Comparison of ENCODE assay signal across 35 cellular contexts in genomic region chr20:63590218-63591146, GRCh38. TPM values are rescaled to one million over a fixed set of nuclear protein-coding genes. Genes with fewer than 3 reads are reported as not detected.
DNase-seq lines count a peak whose midpoint lies in the region; ATAC-seq and TF ChIP-seq lines count a peak whose summit lies in the region.
"Had no signal": no experiment of that assay in that cellular context is flagged by ENCODE, and none has a peak within 500 bp of the region (broad histone marks: within the 10 kb centered on the region; RNA-seq: fewer than 3 reads in every experiment).

No MANE protein-coding gene starts in this region.

- H4K20me1 ChIP-seq in smooth muscle cell (ENCODE audit: low read depth) = no peaks in the 10 kb centered on the region

- ATAC-seq in GM19452 (IDR thresholded peaks at IDR 0.05; ENCODE audit: unreplicated experiment) = no peak
- ATAC-seq: activated CD4-positive, alpha-beta T cell treated with anti-CD3 and anti-CD28 coated beads for 36 hours; activated CD8-positive, alpha-beta T cell treated with anti-CD3 and anti-CD28 coated beads for 36 hours; activated T-helper 17 cell treated with anti-CD3 and anti-CD28 coated beads, Interleukin-2, amount 50 U/mL, for 72 hours; HCT116; heart right ventricle; left colon; stimulated activated naive B cell treated with anti-CD40 and anti-IgM and Interleukin-4, amounts not matched to agents 10 μg/mL and 1 μg/mL and 100 μg/mL, for 72 hours had no signal

- H3K27ac ChIP-seq in RWPE1 (peak overlapping the region; percentile 19), neuronal stem cell (replicated peaks; ENCODE audit: low read length) (no peak overlapping the region), smooth muscle cell (ENCODE audit: low read depth) (no peak overlapping the region)
- H3K27ac ChIP-seq: adrenal gland, heart right ventricle, PC-9, skin epidermis had no signal

- no peak overlapping the region for H3K4ac ChIP-seq in neuronal stem cell (ENCODE audit: low read length)

- H3K23ac ChIP-seq in neuronal stem cell (ENCODE audit: low read depth, low read length, poor library complexity) = peak overlapping the region; percentile 80

- H3K14ac ChIP-seq in neuronal stem cell (ENCODE audit: low read length) = peak overlapping the region; percentile 8

- no peak overlapping the region for H2AK5ac ChIP-seq in neuronal stem cell (ENCODE audit: low read depth, low read length)

- H3K27me3 Mint-ChIP-seq in chondrocyte (ENCODE audit: low read depth) = no peaks in the 10 kb centered on the region
- H3K27me3 Mint-ChIP-seq: activated CD4-positive, alpha-beta T cell treated with anti-CD3 and anti-CD28 coated beads for 36 hours; activated CD8-positive, alpha-beta T cell treated with anti-CD3 and anti-CD28 coated beads for 36 hours; activated T-helper 17 cell treated with anti-CD3 and anti-CD28 coated beads, Interleukin-2, amount 50 U/mL, for 72 hours; stimulated activated naive B cell treated with anti-CD40 and anti-IgM and Interleukin-4, amounts not matched to agents 10 μg/mL and 1 μg/mL and 100 μg/mL, for 72 hours; type B pancreatic cell had no signal

- H3K9me3 ChIP-seq in neuronal stem cell (replicated peaks in 1 of 2; ENCODE audit: control insufficient read depth in 2 of 2, insufficient read depth in 1 of 2, low read depth in 1 of 2, low read length in 2 of 2) = no peaks in the 10 kb centered on the region
- H3K9me3 ChIP-seq in smooth muscle cell (replicated peaks; ENCODE audit: low read depth) = no peaks in the 10 kb centered on the region
- H3K9me3 ChIP-seq: adrenal gland, heart right ventricle, pancreas had no signal

- H3K9me3 Mint-ChIP-seq in chondrocyte (ENCODE audit: low read depth) = no peaks in the 10 kb centered on the region
- H3K9me3 Mint-ChIP-seq: activated CD8-positive, alpha-beta T cell treated with anti-CD3 and anti-CD28 coated beads for 36 hours; activated naive CD4-positive, alpha-beta T cell treated with anti-CD3 and anti-CD28 coated beads, Interleukin-2, amount 10 ng/mL, durations not matched to agents 7 days and 5 days; activated T-helper 17 cell treated with anti-CD3 and anti-CD28 coated beads, Interleukin-2, amount 50 U/mL, for 72 hours; CD14-positive monocyte; nephron; stimulated activated naive B cell treated with anti-CD40 and anti-IgM and Interleukin-4, amounts not matched to agents 10 μg/mL and 1 μg/mL and 100 μg/mL, for 72 hours; T-helper 2 cell treated with Interferon-gamma antibody and Interleukin-4, amounts not matched to agents 5 μg/mL and 100 μg/mL, for 36 hours; type B pancreatic cell had no signal

- H3K79me1 ChIP-seq in neuronal stem cell (ENCODE audit: low read depth, low read length) = peaks cover 2% of the 10 kb centered on the region

- no peak overlapping the region for H4K8ac ChIP-seq in neuronal stem cell (ENCODE audit: low read depth, low read length)

- no peak overlapping the region for H3K4me3 Mint-ChIP-seq in chondrocyte (ENCODE audit: unreplicated experiment)
- H3K4me3 Mint-ChIP-seq: activated CD4-positive, alpha-beta T cell treated with anti-CD3 and anti-CD28 coated beads for 36 hours; activated CD8-positive, alpha-beta T cell treated with anti-CD3 and anti-CD28 coated beads for 36 hours; activated naive CD4-positive, alpha-beta T cell treated with anti-CD3 and anti-CD28 coated beads, Interleukin-2, amount 10 ng/mL, durations not matched to agents 7 days and 5 days; activated T-helper 17 cell treated with anti-CD3 and anti-CD28 coated beads, Interleukin-2, amount 50 U/mL, for 72 hours; CD14-positive monocyte; nephron; T-helper 2 cell treated with Interferon-gamma antibody and Interleukin-4, amounts not matched to agents 5 μg/mL and 100 μg/mL, for 36 hours; type B pancreatic cell had no signal

- no peaks in the 10 kb centered on the region for H3F3A ChIP-seq in smooth muscle cell (ENCODE audit: low read depth)

- H3K36me3 ChIP-seq in neuronal stem cell (replicated peaks in 1 of 2; ENCODE audit: control insufficient read depth in 2 of 2, insufficient read depth in 2 of 2, low read length in 2 of 2) = peaks cover 21 to 70% of the 10 kb centered on the region in 2 donors
- H3K36me3 ChIP-seq in smooth muscle cell (ENCODE audit: low read depth) = no peaks in the 10 kb centered on the region

- H3K4me1 ChIP-seq in neuronal stem cell (ENCODE audit: control insufficient read depth in 2 of 2, insufficient read depth in 1 of 2, low read depth in 1 of 2, low read length in 2 of 2) (peaks cover 0 to 7% of the 10 kb centered on the region in 2 donors), smooth muscle cell (ENCODE audit: low read depth) (no peaks in the 10 kb centered on the region)
- H3K4me1 ChIP-seq: pancreas had no signal

- H3K36me3 Mint-ChIP-seq in chondrocyte (ENCODE audit: low read depth) = peaks cover 20% of the 10 kb centered on the region

- H3K27me3 ChIP-seq in neuronal stem cell (ENCODE audit: control insufficient read depth in 3 of 3, insufficient read depth in 3 of 3, low read depth in 1 of 3, low read length in 3 of 3) (no peaks in the 10 kb centered on the region), smooth muscle cell (ENCODE audit: low read depth) (no peaks in the 10 kb centered on the region)
- H3K27me3 ChIP-seq: adrenal gland, heart right ventricle, pancreas had no signal

- H3K79me2 ChIP-seq in smooth muscle cell (ENCODE audit: low read depth) = no peaks in the 10 kb centered on the region

- no CpG with 5 or more reads among the region's 52 CpGs for WGBS in neuronal stem cell (ENCODE audit: extremely low coverage in 2 of 2, insufficient read length in 2 of 2, insufficient replicate concordance in 1 of 2), 2 donors
- 93% methylated on average over 34 of the region's 52 CpGs for WGBS in smooth muscle cell (ENCODE audit: low lambda C conversion rate)

- CTCF ChIA-PET in RWPE1 (lab: Yijun Ruan, JAX) = interaction anchor here (0.7 to 1.0 kb wide), 2 partner anchors 52 to 53 kb away, joined by 3 to 4 read pairs; partner anchors contain the start of gene PTK6

- peak overlapping the region; percentile 60 for H3K9ac ChIP-seq in neuronal stem cell (ENCODE audit: low read depth, low read length, poor library complexity)
- H3K9ac ChIP-seq in smooth muscle cell (ENCODE audit: low read depth) = no peak overlapping the region

- H2BK15ac ChIP-seq in neuronal stem cell (ENCODE audit: low read length) = no peak overlapping the region

- H2BK120ac ChIP-seq in neuronal stem cell (ENCODE audit: low read depth, low read length) = no peak overlapping the region

- H3K4me1 Mint-ChIP-seq in chondrocyte (ENCODE audit: low read depth) = no peaks in the 10 kb centered on the region

- TF ChIP-seq CTCF in RWPE1 (conservative IDR thresholded peaks at IDR 0.05; ENCODE audit: low read depth) (no peak), chondrocyte (IDR thresholded peaks at IDR 0.05) (no peak), smooth muscle cell (IDR thresholded peaks at IDR 0.05; ENCODE audit: borderline replicate concordance, insufficient read depth, poor library complexity, severe bottlenecking) (no peak)

- no peak overlapping the region for H2AFZ ChIP-seq in neuronal stem cell (ENCODE audit: low read length)
- H2AFZ ChIP-seq in smooth muscle cell (ENCODE audit: low read depth) = no peak overlapping the region
- H2AFZ ChIP-seq: PC-9 had no signal

- DNase-seq in RWPE1 (ENCODE audit: low spot score) = no peak
- DNase-seq in chondrocyte (ENCODE audit: low spot score) = peak; percentile 92
- no peak for DNase-seq in neuronal stem cell (ENCODE audit: low spot score)
- DNase-seq in smooth muscle cell (lab: John Stamatoyannopoulos, UW; ENCODE audit: unreplicated experiment) = no peak
- DNase-seq: activated CD4-positive, alpha-beta T cell treated with anti-CD3 and anti-CD28 coated beads for 36 hours; activated CD8-positive, alpha-beta memory T cell treated with anti-CD3 and anti-CD28 coated beads, Interleukin-2, amount 50 U/mL, for 48 hours; activated CD8-positive, alpha-beta T cell treated with anti-CD3 and anti-CD28 coated beads for 36 hours; activated naive CD4-positive, alpha-beta T cell treated with anti-CD3 and anti-CD28 coated beads, Interleukin-2, amount 10 ng/mL, durations not matched to agents 7 days and 5 days; adrenal gland; DMS79; heart right ventricle; Karpas-422; left colon; NCI-H1417 treated with DMSO at 0.1 percent for 48 hours; NCI-H2029 treated with DMSO at 0.1 percent for 48 hours; NCI-H2227 treated with DMSO at 0.1 percent for 48 hours; NCI-H526; NK-92 treated with Interleukin-12 subunit alpha and Interleukin-12 subunit beta, amount 100 ng/mL, for 24 hours; PC-9; SHP77; stimulated activated naive B cell treated with anti-CD40 and anti-IgM and Interleukin-4, amounts not matched to agents 10 μg/mL and 1 μg/mL and 100 μg/mL, for 72 hours; substantia nigra had no signal

- POLR2A ChIA-PET in RWPE1 (lab: Yijun Ruan, JAX; ENCODE audit: low non-redundant PET) = no interaction called here

- peak overlapping the region; percentile 24 for H2BK5ac ChIP-seq in neuronal stem cell (ENCODE audit: low read length)

- H3K4me3 ChIP-seq in neuronal stem cell (ENCODE audit: low read length in 2 of 2) (no peak overlapping the region), smooth muscle cell (no peak overlapping the region)
- H3K4me3 ChIP-seq: adrenal gland, heart right ventricle, pancreas, PC-9, skin epidermis had no signal

- H4K91ac ChIP-seq in neuronal stem cell (ENCODE audit: low read depth, low read length, poor library complexity) = no peak overlapping the region

- H2BK12ac ChIP-seq in neuronal stem cell (ENCODE audit: low read length) = no peak overlapping the region

- no peak overlapping the region for H3K18ac ChIP-seq in neuronal stem cell (ENCODE audit: low read length)

- H3K4me2 ChIP-seq in neuronal stem cell (ENCODE audit: insufficient read depth, low read length, poor library complexity, severe bottlenecking) (no peak overlapping the region), smooth muscle cell (no peak overlapping the region)
- H3K4me2 ChIP-seq: PC-9 had no signal

- H3K27ac Mint-ChIP-seq in chondrocyte (ENCODE audit: unreplicated experiment) = no peak overlapping the region
- H3K27ac Mint-ChIP-seq: activated CD4-positive, alpha-beta T cell treated with anti-CD3 and anti-CD28 coated beads for 36 hours; activated CD8-positive, alpha-beta T cell treated with anti-CD3 and anti-CD28 coated beads for 36 hours; activated naive CD4-positive, alpha-beta T cell treated with anti-CD3 and anti-CD28 coated beads, Interleukin-2, amount 10 ng/mL, durations not matched to agents 7 days and 5 days; activated T-helper 17 cell treated with anti-CD3 and anti-CD28 coated beads, Interleukin-2, amount 50 U/mL, for 72 hours; nephron; stimulated activated naive B cell treated with anti-CD40 and anti-IgM and Interleukin-4, amounts not matched to agents 10 μg/mL and 1 μg/mL and 100 μg/mL, for 72 hours; T-helper 2 cell treated with Interferon-gamma antibody and Interleukin-4, amounts not matched to agents 5 μg/mL and 100 μg/mL, for 36 hours; type B pancreatic cell had no signal

RNA-seq across cellular contexts. Expression of gene HELZ2, which starts 16.4 kb away (rescaled TPM):
- total RNA-seq in chondrocyte (13.6 to 18.1 TPM (median 14.9 TPM) in 3 replicates), smooth muscle cell (9.8 and 13.8 TPM in 2 replicates)
- polyA plus RNA-seq in neuronal stem cell (2013, experiment 1 of 2) = 5.7 TPM
- polyA plus RNA-seq in neuronal stem cell (2013, experiment 2 of 2) = 5.8 TPM
- 3.0 and 4.3 TPM in 2 replicates for polyA plus RNA-seq in smooth muscle cell

RNA-seq across cellular contexts. Expression of gene GMEB2, which starts 36.4 kb away (rescaled TPM):
- total RNA-seq in chondrocyte = 7.8 to 8.5 TPM (median 7.9 TPM) in 3 replicates
- 9.0 TPM for polyA plus RNA-seq in neuronal stem cell (2013, experiment 1 of 2)
- polyA plus RNA-seq in neuronal stem cell (2013, experiment 2 of 2) = 8.7 TPM
- 8.9 and 9.7 TPM in 2 replicates for total RNA-seq in smooth muscle cell
- 11.3 and 14.4 TPM in 2 replicates for polyA plus RNA-seq in smooth muscle cell

RNA-seq across cellular contexts. Expression of gene FNDC11, which starts 36.5 kb away (rescaled TPM):
- total RNA-seq in chondrocyte (0.25 to 0.38 TPM in 2 of 3 replicates, not detected in the other), smooth muscle cell (0.72 and 2.5 TPM in 2 replicates)
- 7.5 TPM for polyA plus RNA-seq in neuronal stem cell (2013, experiment 1 of 2)
- polyA plus RNA-seq in neuronal stem cell (2013, experiment 2 of 2) = 7.2 TPM
- 2.2 and 3.6 TPM in 2 replicates for polyA plus RNA-seq in smooth muscle cell
- polyA plus RNA-seq: CD14-positive monocyte had no signal

RNA-seq across cellular contexts. Expression of gene SRMS, which starts 42.9 kb away (rescaled TPM):
- not detected in 3 replicates for total RNA-seq in chondrocyte
- polyA plus RNA-seq in neuronal stem cell (2013, experiment 1 of 2) = not detected
- polyA plus RNA-seq in neuronal stem cell (2013, experiment 2 of 2) = not detected
- total RNA-seq in smooth muscle cell = not detected in 2 replicates
- polyA plus RNA-seq in smooth muscle cell = 0.19 TPM in 1 of 2 replicates, not detected in the other
- total RNA-seq: activated CD4-positive, alpha-beta T cell treated with anti-CD3 and anti-CD28 coated beads for 36 hours; activated CD8-positive, alpha-beta T cell treated with anti-CD3 and anti-CD28 coated beads for 36 hours; activated T-helper 17 cell treated with anti-CD3 and anti-CD28 coated beads, Interleukin-2, amount 50 U/mL, for 72 hours; adrenal gland; cerebellum; endothelial cell of umbilical vein; frontal cortex; heart right ventricle; pancreas; renal cortical epithelial cell had no signal
- polyA plus RNA-seq: adrenal gland, CD14-positive monocyte, endothelial cell of umbilical vein, heart right ventricle, pancreas had no signal

RNA-seq across cellular contexts. Expression of gene PTK6, which starts 53.3 kb away (rescaled TPM):
- total RNA-seq in chondrocyte (not detected in 3 replicates), smooth muscle cell (0.09 TPM in 1 of 2 replicates, not detected in the other)
- not detected for polyA plus RNA-seq in neuronal stem cell (2013, experiment 1 of 2)
- not detected for polyA plus RNA-seq in neuronal stem cell (2013, experiment 2 of 2)
- polyA plus RNA-seq in smooth muscle cell = 0.05 and 0.15 TPM in 2 replicates
- total RNA-seq: cerebellum, frontal cortex had no signal
- polyA plus RNA-seq: endothelial cell of umbilical vein had no signal
